Comparison of ENCODE assay signal across 2 cellular contexts in the genomic region with DNA sequence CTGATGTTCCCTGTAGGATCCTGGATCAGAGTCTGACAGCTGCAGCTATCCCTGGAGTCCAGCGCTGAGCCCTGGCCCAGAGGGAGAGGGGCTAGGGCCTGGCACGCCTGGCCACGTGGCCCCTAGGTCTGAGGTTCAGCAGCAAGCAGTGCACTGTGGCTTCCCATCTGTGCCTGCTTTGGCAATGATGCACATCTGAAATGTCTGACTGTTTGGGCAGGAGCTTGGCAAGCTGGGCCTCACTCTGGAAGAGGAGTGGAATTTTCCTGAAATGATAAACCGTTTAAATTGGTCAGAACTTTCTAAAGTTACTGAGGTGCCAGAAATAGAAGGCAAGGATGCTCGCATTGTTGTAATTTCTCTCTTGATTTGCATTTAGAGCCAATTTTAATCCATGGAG.
TF ChIP-seq lines count a peak whose summit lies in the region.

No MANE protein-coding gene starts in this region.

TF ChIP-seq in SK-N-SH treated with all-trans-retinoic acid at 6 μM for 48 hours, 23 proteins besides CTCF, POLR2A, EP300 and RAD21:
- TF ChIP-seq BACH2 (CRISPR knock-in tag; IDR thresholded peaks at IDR 0.05; ENCODE audit: borderline replicate concordance), result no peak
- TF ChIP-seq ZFP3 (CRISPR knock-in tag; IDR thresholded peaks at IDR 0.05), result no peak
- TF ChIP-seq ZFP30 (CRISPR knock-in tag; IDR thresholded peaks at IDR 0.05), result no peak
- no peak for TF ChIP-seq TCF4 (CRISPR knock-in tag; IDR thresholded peaks at IDR 0.05; ENCODE audit: borderline replicate concordance)
- no peak for TF ChIP-seq ESRRG (CRISPR knock-in tag; IDR thresholded peaks at IDR 0.05)
- TF ChIP-seq ARNTL (CRISPR knock-in tag; IDR thresholded peaks at IDR 0.05; ENCODE audit: borderline replicate concordance, low read depth), result no peak
- no peak for TF ChIP-seq CSDC2 (CRISPR knock-in tag; IDR thresholded peaks at IDR 0.05)
- TF ChIP-seq, protein P1, sequence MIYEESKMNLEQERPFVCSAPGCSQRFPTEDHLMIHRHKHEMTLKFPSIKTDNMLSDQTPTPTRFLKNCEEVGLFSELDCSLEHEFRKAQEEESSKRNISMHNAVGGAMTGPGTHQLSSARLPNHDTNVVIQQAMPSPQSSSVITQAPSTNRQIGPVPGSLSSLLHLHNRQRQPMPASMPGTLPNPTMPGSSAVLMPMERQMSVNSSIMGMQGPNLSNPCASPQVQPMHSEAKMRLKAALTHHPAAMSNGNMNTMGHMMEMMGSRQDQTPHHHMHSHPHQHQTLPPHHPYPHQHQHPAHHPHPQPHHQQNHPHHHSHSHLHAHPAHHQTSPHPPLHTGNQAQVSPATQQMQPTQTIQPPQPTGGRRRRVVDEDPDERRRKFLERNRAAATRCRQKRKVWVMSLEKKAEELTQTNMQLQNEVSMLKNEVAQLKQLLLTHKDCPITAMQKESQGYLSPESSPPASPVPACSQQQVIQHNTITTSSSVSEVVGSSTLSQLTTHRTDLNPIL (CRISPR knock-in tag; IDR thresholded peaks at IDR 0.05; ENCODE audit: low read depth), result no peak
- TF ChIP-seq ZC3H10 (CRISPR knock-in tag; IDR thresholded peaks at IDR 0.05), result no peak
- no peak for TF ChIP-seq PPARA (CRISPR knock-in tag; IDR thresholded peaks at IDR 0.05; ENCODE audit: borderline replicate concordance)

TF ChIP-seq in SK-N-SH, 30 proteins besides CTCF, POLR2A, EP300 and RAD21:
- TF ChIP-seq GABPA (IDR thresholded peaks at IDR 0.05; ENCODE audit: low read depth), result no peak
- no peak for TF ChIP-seq RCOR1 (IDR thresholded peaks at IDR 0.05; ENCODE audit: low read length)
- TF ChIP-seq SMC3 (IDR thresholded peaks at IDR 0.05; ENCODE audit: low read depth, low read length), result no peak
- TF ChIP-seq MEF2A (IDR thresholded peaks at IDR 0.05; ENCODE audit: borderline replicate concordance, low read depth), result no peak
- no peak for TF ChIP-seq NRF1 (IDR thresholded peaks at IDR 0.05; ENCODE audit: low read depth, low read length)
- no peak for TF ChIP-seq JUND (IDR thresholded peaks at IDR 0.05)
- TF ChIP-seq FOSL2 (IDR thresholded peaks at IDR 0.05; ENCODE audit: borderline replicate concordance, low read depth), result no peak
- no peak for TF ChIP-seq MAX (IDR thresholded peaks at IDR 0.05; ENCODE audit: low read depth)
- no peak for TF ChIP-seq TCF12 (IDR thresholded peaks at IDR 0.05)
- TF ChIP-seq RXRA (IDR thresholded peaks at IDR 0.05; ENCODE audit: borderline replicate concordance, low read depth), result no peak
- TF ChIP-seq FOXM1 (IDR thresholded peaks at IDR 0.05; ENCODE audit: low read depth), result no peak
- TF ChIP-seq, protein P2, sequence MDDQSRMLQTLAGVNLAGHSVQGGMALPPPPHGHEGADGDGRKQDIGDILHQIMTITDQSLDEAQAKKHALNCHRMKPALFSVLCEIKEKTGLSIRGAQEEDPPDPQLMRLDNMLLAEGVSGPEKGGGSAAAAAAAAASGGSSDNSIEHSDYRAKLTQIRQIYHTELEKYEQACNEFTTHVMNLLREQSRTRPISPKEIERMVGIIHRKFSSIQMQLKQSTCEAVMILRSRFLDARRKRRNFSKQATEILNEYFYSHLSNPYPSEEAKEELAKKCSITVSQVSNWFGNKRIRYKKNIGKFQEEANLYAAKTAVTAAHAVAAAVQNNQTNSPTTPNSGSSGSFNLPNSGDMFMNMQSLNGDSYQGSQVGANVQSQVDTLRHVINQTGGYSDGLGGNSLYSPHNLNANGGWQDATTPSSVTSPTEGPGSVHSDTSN (IDR thresholded peaks at IDR 0.05), result no peak
- TF ChIP-seq EZH2phosphoT487 (IDR thresholded peaks at IDR 0.05; ENCODE audit: borderline replicate concordance, low read depth), result no peak
- TF ChIP-seq TEAD4 (IDR thresholded peaks at IDR 0.05; ENCODE audit: borderline replicate concordance, insufficient read depth), result no peak
- no peak for TF ChIP-seq ZBTB33 (IDR thresholded peaks at IDR 0.05; ENCODE audit: borderline replicate concordance, low read depth)
- TF ChIP-seq REST (IDR thresholded peaks at IDR 0.05; ENCODE audit: low read depth, low read length), result no peak
- TF ChIP-seq, protein P3, sequence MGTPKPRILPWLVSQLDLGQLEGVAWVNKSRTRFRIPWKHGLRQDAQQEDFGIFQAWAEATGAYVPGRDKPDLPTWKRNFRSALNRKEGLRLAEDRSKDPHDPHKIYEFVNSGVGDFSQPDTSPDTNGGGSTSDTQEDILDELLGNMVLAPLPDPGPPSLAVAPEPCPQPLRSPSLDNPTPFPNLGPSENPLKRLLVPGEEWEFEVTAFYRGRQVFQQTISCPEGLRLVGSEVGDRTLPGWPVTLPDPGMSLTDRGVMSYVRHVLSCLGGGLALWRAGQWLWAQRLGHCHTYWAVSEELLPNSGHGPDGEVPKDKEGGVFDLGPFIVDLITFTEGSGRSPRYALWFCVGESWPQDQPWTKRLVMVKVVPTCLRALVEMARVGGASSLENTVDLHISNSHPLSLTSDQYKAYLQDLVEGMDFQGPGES (IDR thresholded peaks at IDR 0.05; ENCODE audit: low read depth, low read length), result no peak
- TF ChIP-seq, protein P4, sequence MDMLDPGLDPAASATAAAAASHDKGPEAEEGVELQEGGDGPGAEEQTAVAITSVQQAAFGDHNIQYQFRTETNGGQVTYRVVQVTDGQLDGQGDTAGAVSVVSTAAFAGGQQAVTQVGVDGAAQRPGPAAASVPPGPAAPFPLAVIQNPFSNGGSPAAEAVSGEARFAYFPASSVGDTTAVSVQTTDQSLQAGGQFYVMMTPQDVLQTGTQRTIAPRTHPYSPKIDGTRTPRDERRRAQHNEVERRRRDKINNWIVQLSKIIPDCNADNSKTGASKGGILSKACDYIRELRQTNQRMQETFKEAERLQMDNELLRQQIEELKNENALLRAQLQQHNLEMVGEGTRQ (IDR thresholded peaks at IDR 0.05; ENCODE audit: borderline replicate concordance, low read depth, low read length), result no peak
- no peak for TF ChIP-seq MXI1 (IDR thresholded peaks at IDR 0.05; ENCODE audit: low read depth, low read length)
